14 cellular contexts compared by ENCODE assay signal in the genomic region with DNA sequence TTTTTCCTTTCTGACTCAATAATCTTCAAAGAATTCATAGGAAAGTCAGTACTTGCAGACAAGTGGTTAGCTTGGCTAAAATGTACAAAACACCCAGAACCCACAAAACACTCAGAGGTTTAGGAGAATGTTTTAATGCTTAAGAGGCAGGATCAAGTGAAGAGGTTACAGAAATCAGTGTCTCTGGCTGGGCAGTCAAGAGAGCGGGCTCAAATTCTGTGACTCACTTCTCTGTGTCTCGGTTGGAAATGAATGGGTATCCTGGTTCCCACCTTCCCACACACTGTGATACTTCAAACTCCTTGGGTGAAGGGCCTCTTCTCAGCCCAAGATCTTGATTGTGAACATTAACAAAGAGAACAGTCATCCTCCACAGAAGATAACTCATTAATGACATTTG. TPM values are rescaled to one million over a fixed set of nuclear protein-coding genes. Genes with fewer than 3 reads are reported as not detected.
DNase-seq lines count a peak whose midpoint lies in the region; TF ChIP-seq lines count a peak whose summit lies in the region.
"Had no signal": no experiment of that assay in that cellular context is flagged by ENCODE, and none has a peak within 500 bp of the region (broad histone marks: within the 10 kb centered on the region; RNA-seq: fewer than 3 reads in every experiment).

No MANE protein-coding gene starts in this region.

- H3K27ac ChIP-seq in brain microvascular endothelial cell (no peak overlapping the region), hepatocyte (no peak overlapping the region)
- H3K27ac ChIP-seq: epithelial cell of prostate had no signal

- H3K4me1 Mint-ChIP-seq in CD14-positive monocyte = peaks cover 58% of the 10 kb centered on the region

- H3K4me3 ChIP-seq in GM12864 (ENCODE audit: low read depth, low read length) (peak overlapping the region; percentile 64), brain microvascular endothelial cell (ENCODE audit: low read depth, low read length) (no peak overlapping the region), hepatocyte (no peak overlapping the region)
- H3K4me3 ChIP-seq: HAP-1 had no signal

- no peaks in the 10 kb centered on the region for H3K4me1 ChIP-seq in hepatocyte (ENCODE audit: insufficient read depth)
- H3K4me1 ChIP-seq: HAP-1 had no signal

- no peak overlapping the region for H3K4me2 ChIP-seq in hepatocyte

- no peaks in the 10 kb centered on the region for H3K27me3 Mint-ChIP-seq in CD14-positive monocyte (ENCODE audit: low read depth in 3 of 3)
- H3K27me3 Mint-ChIP-seq: CD4-positive, alpha-beta memory T cell had no signal

- peak overlapping the region; percentile 86 to 98 (median 97) for H3K27ac Mint-ChIP-seq in CD14-positive monocyte

- no peaks in the 10 kb centered on the region for H3K79me2 ChIP-seq in hepatocyte

- intact Hi-C loops in CD14-positive monocyte (cut with micrococcal nuclease) = loop anchor here (2.0 to 5.0 kb wide), 4 partner anchors 16 to 48 kb away; a partner anchor contains a TSS

- no peaks in the 10 kb centered on the region for H3K9me2 ChIP-seq in hepatocyte (replicated peaks; ENCODE audit: insufficient read depth)

- H3K9me3 Mint-ChIP-seq in CD14-positive monocyte = peaks cover 0 to 5% (median 0%) of the 10 kb centered on the region in 7 donors
- H3K9me3 Mint-ChIP-seq: CD4-positive, alpha-beta memory T cell; central memory CD8-positive, alpha-beta T cell had no signal

- WGBS in hepatocyte (ENCODE audit: low lambda C conversion rate, missing lambda C conversion rate) = 76% methylated on average over 2 of the region's 2 CpGs

- peaks cover 77 to 83% of the 10 kb centered on the region in 2 donors for H3K36me3 Mint-ChIP-seq in CD14-positive monocyte
- H3K36me3 Mint-ChIP-seq: CD4-positive, alpha-beta memory T cell had no signal

- peak overlapping the region; percentile 98 to 99 for H3K4me3 Mint-ChIP-seq in CD14-positive monocyte
- H3K4me3 Mint-ChIP-seq: central memory CD8-positive, alpha-beta T cell had no signal

- H3K27me3 ChIP-seq in brain microvascular endothelial cell (replicated peaks) = no peaks in the 10 kb centered on the region
- no peaks in the 10 kb centered on the region for H3K27me3 ChIP-seq in hepatocyte

- in situ Hi-C loops in brain microvascular endothelial cell (cut with HindIII; ENCODE audit: low pct_ligation_motif_present, low sequenced_read_pairs) = no loop called here

- DNase-seq in CD14-positive monocyte (ENCODE audit: low spot score) (no peak), GM12864 (ENCODE audit: low read depth) (no peak), brain microvascular endothelial cell (peak; percentile 31), renal cortical epithelial cell (ENCODE audit: low read depth) (peak; percentile 78), hepatocyte (ENCODE audit: low spot score) (no peak), GM19240 (ENCODE audit: insufficient read length, low spot score) (no peak)
- DNase-seq in activated effector memory CD4-positive, alpha-beta T cell treated with Interleukin-2 at 50 U/mL for 16 hours = no peak
- DNase-seq: activated CD4-positive, CD25-positive, alpha-beta regulatory T cell treated with anti-CD3 and anti-CD28 coated beads, Interleukin-2, amount 50 U/mL, for 72 hours; CD4-positive, alpha-beta memory T cell; GDM1; hippocampal formation had no signal

- no peaks in the 10 kb centered on the region for H3K9me3 ChIP-seq in hepatocyte (ENCODE audit: low read depth)
- H3K9me3 ChIP-seq: HAP-1 had no signal

- TF ChIP-seq CTCF in CD14-positive monocyte (IDR thresholded peaks at IDR 0.05) = no peak
- TF ChIP-seq CTCF in GM12864 (IDR thresholded peaks at IDR 0.05; ENCODE audit: low read depth, low read length, missing control alignments) = no peak
- no peak for TF ChIP-seq CTCF in brain microvascular endothelial cell (IDR thresholded peaks at IDR 0.05; ENCODE audit: low read depth, low read length, missing control alignments)
- TF ChIP-seq CTCF in hepatocyte (IDR thresholded peaks at IDR 0.05; ENCODE audit: poor library complexity) = no peak

- no peaks in the 10 kb centered on the region for H3K36me3 ChIP-seq in brain microvascular endothelial cell (replicated peaks)
- no peaks in the 10 kb centered on the region for H3K36me3 ChIP-seq in hepatocyte (replicated peaks; ENCODE audit: insufficient read depth, low read depth)
- H3K36me3 ChIP-seq: HAP-1 had no signal

- H4K20me1 ChIP-seq in hepatocyte (ENCODE audit: insufficient read depth, poor library complexity, severe bottlenecking) = no peaks in the 10 kb centered on the region

- no peak overlapping the region for H2AFZ ChIP-seq in hepatocyte

RNA-seq across cellular contexts. Expression of a gene that starts 3.8 kb away (rescaled TPM):
- polyA plus RNA-seq in CD14-positive monocyte (100 to 1,000 TPM; 691 to 971 TPM), hepatocyte (not detected in 2 replicates)
- total RNA-seq in renal cortical epithelial cell (not detected in 2 replicates), hepatocyte (0.04 and 0.57 TPM in 2 replicates)

RNA-seq across cellular contexts. Expression of a gene that starts 37.0 kb away (rescaled TPM):
- 1 to 10 TPM; 1.1 to 1.9 TPM for polyA plus RNA-seq in CD14-positive monocyte
- 1.7 and 17.0 TPM in 2 replicates for total RNA-seq in renal cortical epithelial cell
- total RNA-seq in hepatocyte = 26.2 and 27.5 TPM in 2 replicates
- 13.6 and 15.4 TPM in 2 replicates for polyA plus RNA-seq in hepatocyte

Comparison
In these comparisons a context has a peak if more than half of its experiments do, and no peak if none do; other contexts are left out.
1. DNase-seq: peak in brain microvascular endothelial cell (single experiment) and renal cortical epithelial cell (single experiment); none in CD14-positive monocyte (single experiment), GM12864 (single experiment), activated effector memory CD4-positive, alpha-beta T cell treated with Interleukin-2 at 50 U/mL for 16 hours (single experiment), hepatocyte (single experiment) and GM19240 (single experiment).